In genomic region chr14:103488960-103489359, GRCh38 we compare ENCODE assay signal across 18 cellular contexts. TPM values are rescaled to one million over a fixed set of nuclear protein-coding genes. Genes with fewer than 3 reads are reported as not detected.
DNase-seq lines count a peak whose midpoint lies in the region; ATAC-seq, FAIRE-seq and TF ChIP-seq lines count a peak whose summit lies in the region.
"Had no signal": no experiment of that assay in that cellular context is flagged by ENCODE, and none has a peak within 500 bp of the region (broad histone marks: within the 10 kb centered on the region; RNA-seq: fewer than 3 reads in every experiment).

No MANE protein-coding gene starts in this region.

- H3K27ac Mint-ChIP-seq in CD4-positive, alpha-beta T cell = peak overlapping the region; percentile 61
- H3K27ac Mint-ChIP-seq in endothelial cell (ENCODE audit: unreplicated experiment) (no peak overlapping the region), nephron progenitor cell (peak overlapping the region; percentile 37)
- H3K27ac Mint-ChIP-seq: activated CD8-positive, alpha-beta T cell treated with anti-CD3 and anti-CD28 coated beads for 36 hours; stimulated activated memory B cell treated with anti-CD40 and anti-IgM and Interleukin-4, amounts not matched to agents 10 μg/mL and 1 μg/mL and 100 μg/mL, for 72 hours had no signal

- FAIRE-seq in frontal cortex (lab: Jason Lieb, UNC) = no peak
- FAIRE-seq: H1, small intestine had no signal

- H3K9me3 Mint-ChIP-seq in CD4-positive, alpha-beta T cell = no peaks in the 10 kb centered on the region
- no peaks in the 10 kb centered on the region for H3K9me3 Mint-ChIP-seq in endothelial cell (ENCODE audit: unreplicated experiment)
- H3K9me3 Mint-ChIP-seq in nephron progenitor cell = no peaks in the 10 kb centered on the region
- H3K9me3 Mint-ChIP-seq: activated CD8-positive, alpha-beta T cell treated with anti-CD3 and anti-CD28 coated beads for 36 hours; activated T-helper 17 cell treated with anti-CD3 and anti-CD28 coated beads, Interleukin-2, amount 50 U/mL, for 72 hours; CD4-positive, alpha-beta memory T cell; stimulated activated memory B cell treated with anti-CD40 and anti-IgM and Interleukin-4, amounts not matched to agents 10 μg/mL and 1 μg/mL and 100 μg/mL, for 72 hours had no signal

- no peak overlapping the region for H3K4me3 Mint-ChIP-seq in CD4-positive, alpha-beta T cell
- H3K4me3 Mint-ChIP-seq in endothelial cell (ENCODE audit: unreplicated experiment) = peak overlapping the region; percentile 54
- no peak overlapping the region for H3K4me3 Mint-ChIP-seq in nephron progenitor cell
- H3K4me3 Mint-ChIP-seq: activated CD8-positive, alpha-beta T cell treated with anti-CD3 and anti-CD28 coated beads for 36 hours; activated T-helper 17 cell treated with anti-CD3 and anti-CD28 coated beads, Interleukin-2, amount 50 U/mL, for 72 hours; CD4-positive, alpha-beta memory T cell; stimulated activated memory B cell treated with anti-CD40 and anti-IgM and Interleukin-4, amounts not matched to agents 10 μg/mL and 1 μg/mL and 100 μg/mL, for 72 hours had no signal

- no peaks in the 10 kb centered on the region for H3K27me3 ChIP-seq in CD4-positive, alpha-beta T cell (ENCODE audit: control insufficient read depth, insufficient read depth, low read length)
- H3K27me3 ChIP-seq: foreskin keratinocyte, neutrophil, transverse colon had no signal

- H3K9me3 ChIP-seq in CD4-positive, alpha-beta T cell (ENCODE audit: control insufficient read depth, low read length) = no peaks in the 10 kb centered on the region
- H3K9me3 ChIP-seq: neutrophil, transverse colon had no signal

- H3K27me3 Mint-ChIP-seq in CD4-positive, alpha-beta T cell = no peaks in the 10 kb centered on the region
- H3K27me3 Mint-ChIP-seq in endothelial cell (ENCODE audit: unreplicated experiment) (no peaks in the 10 kb centered on the region), nephron progenitor cell (ENCODE audit: low read depth, poor library complexity) (no peaks in the 10 kb centered on the region)
- H3K27me3 Mint-ChIP-seq: activated CD8-positive, alpha-beta T cell treated with anti-CD3 and anti-CD28 coated beads for 36 hours; activated T-helper 17 cell treated with anti-CD3 and anti-CD28 coated beads, Interleukin-2, amount 50 U/mL, for 72 hours; CD4-positive, alpha-beta memory T cell; stimulated activated memory B cell treated with anti-CD40 and anti-IgM and Interleukin-4, amounts not matched to agents 10 μg/mL and 1 μg/mL and 100 μg/mL, for 72 hours had no signal

- H3K27ac ChIP-seq in CD4-positive, alpha-beta T cell (ENCODE audit: low read depth, low read length) = no peak overlapping the region
- H3K27ac ChIP-seq: foreskin keratinocyte, neutrophil, transverse colon had no signal

- no peak for TF ChIP-seq CTCF in CD4-positive, alpha-beta T cell (IDR thresholded peaks at IDR 0.05)
- no peak for TF ChIP-seq CTCF in endothelial cell (IDR thresholded peaks at IDR 0.05; ENCODE audit: unreplicated experiment)
- no peak for TF ChIP-seq CTCF in nephron progenitor cell (IDR thresholded peaks at IDR 0.05)

- H3K36me3 Mint-ChIP-seq in CD4-positive, alpha-beta T cell (ENCODE audit: low read depth) = peaks cover 65% of the 10 kb centered on the region
- H3K36me3 Mint-ChIP-seq in endothelial cell (ENCODE audit: low read depth, unreplicated experiment) = peaks cover 18% of the 10 kb centered on the region
- H3K36me3 Mint-ChIP-seq in nephron progenitor cell (ENCODE audit: low read depth) = peaks cover 41% of the 10 kb centered on the region

- POLR2A ChIA-PET in CD4-positive, alpha-beta T cell (lab: Charles Lee) = no interaction called here

- H3K4me1 Mint-ChIP-seq in CD4-positive, alpha-beta T cell (ENCODE audit: low read depth) = no peaks in the 10 kb centered on the region
- H3K4me1 Mint-ChIP-seq in endothelial cell (ENCODE audit: unreplicated experiment) = peaks cover 22% of the 10 kb centered on the region
- no peaks in the 10 kb centered on the region for H3K4me1 Mint-ChIP-seq in nephron progenitor cell
- H3K4me1 Mint-ChIP-seq: activated T-helper 17 cell treated with anti-CD3 and anti-CD28 coated beads, Interleukin-2, amount 50 U/mL, for 72 hours; stimulated activated memory B cell treated with anti-CD40 and anti-IgM and Interleukin-4, amounts not matched to agents 10 μg/mL and 1 μg/mL and 100 μg/mL, for 72 hours had no signal

- intact Hi-C loops in CD4-positive, alpha-beta T cell (cut with DNase I, micrococcal nuclease) = no loop called here

- ATAC-seq in CD4-positive, alpha-beta T cell (ENCODE audit: poor library complexity) = no peak
- no peak for ATAC-seq in HG02884 (IDR thresholded peaks at IDR 0.05; ENCODE audit: unreplicated experiment)
- ATAC-seq: activated CD8-positive, alpha-beta T cell treated with anti-CD3 and anti-CD28 coated beads for 36 hours; activated T-helper 17 cell treated with anti-CD3 and anti-CD28 coated beads, Interleukin-2, amount 50 U/mL, for 72 hours; foreskin keratinocyte; stimulated activated memory B cell treated with anti-CD40 and anti-IgM and Interleukin-4, amounts not matched to agents 10 μg/mL and 1 μg/mL and 100 μg/mL, for 72 hours had no signal

- DNase-seq in CD4-positive, alpha-beta T cell = no peak
- DNase-seq in NCI-H524 (lab: John Stamatoyannopoulos, UW) (peak; percentile 79 to 86), endothelial cell (ENCODE audit: low spot score) (no peak), nephron progenitor cell (no peak), frontal cortex (ENCODE audit: low spot score in 2 of 2) (no peak), KG1 (lab: John Stamatoyannopoulos, UW) (no peak)
- DNase-seq: activated CD8-positive, alpha-beta T cell treated with anti-CD3 and anti-CD28 coated beads for 36 hours; CD4-positive, alpha-beta memory T cell; foreskin keratinocyte; mammary epithelial cell; NCI-H1930; small intestine; transverse colon had no signal

- CTCF ChIA-PET in CD4-positive, alpha-beta T cell (lab: Charles Lee) = no interaction called here

RNA-seq across cellular contexts. Expression of gene CKB, which starts 33.7 kb away (rescaled TPM):
- total RNA-seq in CD4-positive, alpha-beta T cell = 1 to 10 TPM; 5.8 to 6.6 TPM
- total RNA-seq in endothelial cell (ENCODE audit: unreplicated experiment) (23.1 TPM), frontal cortex (260 TPM)

RNA-seq across cellular contexts. Expression of gene TRMT61A, which starts 40.0 kb away (rescaled TPM):
- 1 to 10 TPM; 9.2 to 9.8 TPM for total RNA-seq in CD4-positive, alpha-beta T cell
- 6.1 TPM for total RNA-seq in endothelial cell (ENCODE audit: unreplicated experiment)
- 4.9 TPM for total RNA-seq in frontal cortex

Comparison
In these comparisons a context has a peak if more than half of its experiments do, and no peak if none do; other contexts are left out.
1. DNase-seq: peak in NCI-H524 (2 of 2); none in CD4-positive, alpha-beta T cell (0 of 10), endothelial cell (single experiment), nephron progenitor cell (single experiment), frontal cortex (0 of 2) and KG1 (single experiment).
2. RNA of gene CKB, which starts 33.7 kb away (total RNA-seq): 260 TPM in frontal cortex (single experiment); 23.1 TPM in endothelial cell (single experiment) and 5.8 to 6.6 TPM in CD4-positive, alpha-beta T cell; every median in the first group is over 10 times any median in the second.